15 cellular contexts compared by ENCODE assay signal in genomic region chr9:36138496-36138895, GRCh38. TPM values are rescaled to one million over a fixed set of nuclear protein-coding genes. Genes with fewer than 3 reads are reported as not detected.
DNase-seq lines count a peak whose midpoint lies in the region; ATAC-seq lines count a peak whose summit lies in the region.
"Had no signal": no experiment of that assay in that cellular context is flagged by ENCODE, and none has a peak within 500 bp of the region (broad histone marks: within the 10 kb centered on the region; RNA-seq: fewer than 3 reads in every experiment).

No MANE protein-coding gene starts in this region.

- in situ Hi-C loops in KBM-7 (cut with MboI; ENCODE audit: low pct_unique_long_range_greater_than_20kb, low sequenced_read_pairs), result no loop called here

- no peaks in the 10 kb centered on the region for H3K27me3 ChIP-seq in naive thymus-derived CD4-positive, alpha-beta T cell (ENCODE audit: control insufficient read depth in 2 of 2, insufficient read depth in 2 of 2, low read length in 2 of 2)
- H3K27me3 ChIP-seq: breast epithelium had no signal

- no peak for DNase-seq in activated naive CD4-positive, alpha-beta T cell treated with Interleukin-2 at 50 U/mL for 16 hours
- no peak for DNase-seq in central memory CD8-positive, alpha-beta T cell (ENCODE audit: low spot score in 2 of 2)
- DNase-seq in naive thymus-derived CD4-positive, alpha-beta T cell, result no peak
- DNase-seq in foreskin melanocyte (no peak), KBM-7 (no peak), cerebellar nuclear complex (lab: John Stamatoyannopoulos, UW) (no peak), SHP77 treated with DMSO at 0.1 percent for 48 hours (lab: John Stamatoyannopoulos, UW) (no peak)
- DNase-seq: GDM1, kidney glomerular epithelial cell had no signal

- H3K9me3 ChIP-seq in naive thymus-derived CD4-positive, alpha-beta T cell (ENCODE audit: control insufficient read depth in 2 of 3, low read length in 3 of 3), result no peaks in the 10 kb centered on the region
- H3K9me3 ChIP-seq: breast epithelium, psoas muscle had no signal

- CTCF ChIA-PET in naive thymus-derived CD4-positive, alpha-beta T cell (lab: Charles Lee), result interaction anchor here (0.7 to 1.8 kb wide), 3 partner anchors 26 to 239 kb away, joined by 3 to 4 read pairs (median 4); no protein-coding TSS in a partner anchor

- H3K36me3 ChIP-seq in naive thymus-derived CD4-positive, alpha-beta T cell (ENCODE audit: control insufficient read depth in 2 of 3, insufficient read depth in 3 of 3, low read length in 3 of 3), result no peaks in the 10 kb centered on the region
- H3K36me3 ChIP-seq: breast epithelium had no signal

- no peak for ATAC-seq in central memory CD8-positive, alpha-beta T cell (replicated peaks; ENCODE audit: extremely low read depth, poor library complexity, severe bottlenecking)
- ATAC-seq in naive thymus-derived CD4-positive, alpha-beta T cell, result no peak
- ATAC-seq: Panc1 had no signal

- H3K4me1 ChIP-seq in naive thymus-derived CD4-positive, alpha-beta T cell (ENCODE audit: control insufficient read depth in 2 of 2, insufficient read depth in 2 of 2, low read length in 2 of 2), result peaks cover 61 to 70% of the 10 kb centered on the region in 2 donors

- H3K4me3 Mint-ChIP-seq in activated naive CD4-positive, alpha-beta T cell treated with anti-CD3 and anti-CD28 coated beads, Interleukin-2, amount 50 U/mL, for 24 hours, result peak overlapping the region; percentile 11
- H3K4me3 Mint-ChIP-seq in central memory CD8-positive, alpha-beta T cell, result peak overlapping the region; percentile 100
- peak overlapping the region; percentile 83 to 99 (median 93) for H3K4me3 Mint-ChIP-seq in naive thymus-derived CD4-positive, alpha-beta T cell

- no peak overlapping the region for H3K4me3 ChIP-seq in naive thymus-derived CD4-positive, alpha-beta T cell (ENCODE audit: low read length)
- H3K4me3 ChIP-seq: hepatocyte had no signal

- POLR2A ChIA-PET in naive thymus-derived CD4-positive, alpha-beta T cell (lab: Charles Lee), result interaction anchor here (2.4 kb wide), 1 partner anchor 13 kb away, joined by 11 read pairs; no protein-coding TSS in a partner anchor

- intact Hi-C loops in naive thymus-derived CD4-positive, alpha-beta T cell (cut with micrococcal nuclease), result loop anchor here (5.0 to 10.0 kb wide), 4 partner anchors 36 to 1024 kb away; partner anchors contain the start of genes ATOSB (in 1 of the 2), GNE (in 1 of the 2) and RNF38 (in 1 of the 2)

- peak overlapping the region; percentile 23 for H3K27ac ChIP-seq in naive thymus-derived CD4-positive, alpha-beta T cell (ENCODE audit: low read depth, low read length)
- H3K27ac ChIP-seq: hepatocyte, psoas muscle, SK-N-MC had no signal

- H3K36me3 Mint-ChIP-seq in activated naive CD4-positive, alpha-beta T cell treated with anti-CD3 and anti-CD28 coated beads, Interleukin-2, amount 50 U/mL, for 24 hours, result no peaks in the 10 kb centered on the region
- H3K36me3 Mint-ChIP-seq in central memory CD8-positive, alpha-beta T cell (ENCODE audit: insufficient read depth), result peaks cover 8% of the 10 kb centered on the region
- peaks cover 0 to 28% (median 0%) of the 10 kb centered on the region in 5 donors for H3K36me3 Mint-ChIP-seq in naive thymus-derived CD4-positive, alpha-beta T cell

- no peak overlapping the region for H3K27ac Mint-ChIP-seq in activated naive CD4-positive, alpha-beta T cell treated with anti-CD3 and anti-CD28 coated beads, Interleukin-2, amount 50 U/mL, for 24 hours
- H3K27ac Mint-ChIP-seq in central memory CD8-positive, alpha-beta T cell (ENCODE audit: low read depth), result peak overlapping the region; percentile 99
- H3K27ac Mint-ChIP-seq in naive thymus-derived CD4-positive, alpha-beta T cell, result peak overlapping the region in 6 of 9 donors; percentile 9 to 100 (median 67)

- no peaks in the 10 kb centered on the region for H3K9me3 Mint-ChIP-seq in activated naive CD4-positive, alpha-beta T cell treated with anti-CD3 and anti-CD28 coated beads, Interleukin-2, amount 50 U/mL, for 24 hours
- H3K9me3 Mint-ChIP-seq in central memory CD8-positive, alpha-beta T cell, result no peaks in the 10 kb centered on the region
- H3K9me3 Mint-ChIP-seq in naive thymus-derived CD4-positive, alpha-beta T cell, result no peaks in the 10 kb centered on the region

- H3K27me3 Mint-ChIP-seq in activated naive CD4-positive, alpha-beta T cell treated with anti-CD3 and anti-CD28 coated beads, Interleukin-2, amount 50 U/mL, for 24 hours, result no peaks in the 10 kb centered on the region
- H3K27me3 Mint-ChIP-seq in central memory CD8-positive, alpha-beta T cell, result no peaks in the 10 kb centered on the region
- peaks cover 0 to 27% (median 0%) of the 10 kb centered on the region in 5 donors for H3K27me3 Mint-ChIP-seq in naive thymus-derived CD4-positive, alpha-beta T cell

- peaks cover 70% of the 10 kb centered on the region for H3K4me1 Mint-ChIP-seq in activated naive CD4-positive, alpha-beta T cell treated with anti-CD3 and anti-CD28 coated beads, Interleukin-2, amount 50 U/mL, for 24 hours
- H3K4me1 Mint-ChIP-seq in central memory CD8-positive, alpha-beta T cell, result peaks cover 69% of the 10 kb centered on the region
- H3K4me1 Mint-ChIP-seq in naive thymus-derived CD4-positive, alpha-beta T cell, result peaks cover 63 to 73% (median 70%) of the 10 kb centered on the region in 7 donors

RNA-seq across cellular contexts. Expression of gene GLIPR2, which starts 2.0 kb away (rescaled TPM):
- total RNA-seq in naive thymus-derived CD4-positive, alpha-beta T cell, result 10 to 100 TPM in 3 of 5 experiments, 1 to 10 TPM in 2; 7.7 to 74.7 (median 18.6) TPM
- polyA plus RNA-seq in naive thymus-derived CD4-positive, alpha-beta T cell, result 10 to 100 TPM; 38.8 to 68.6 TPM

RNA-seq across cellular contexts. Expression of gene CCIN, which starts 30.7 kb away (rescaled TPM):
- total RNA-seq in naive thymus-derived CD4-positive, alpha-beta T cell, result 1 to 10 TPM in 1 of 5 experiments, under 1 TPM in 2, not detected in 2; 0.15 to 3.6 (median 0.56) TPM
- under 1 TPM in 1 of 2 donors, not detected in 1; 0.41 TPM for polyA plus RNA-seq in naive thymus-derived CD4-positive, alpha-beta T cell
- total RNA-seq: hepatocyte, psoas muscle had no signal
- polyA plus RNA-seq: hepatocyte had no signal

RNA-seq across cellular contexts. Expression of gene CLTA, which starts 52.2 kb away (rescaled TPM):
- 100 to 1,000 TPM in 1 of 5 experiments, 10 to 100 TPM in 4; 32.2 to 140 (median 69.5) TPM for total RNA-seq in naive thymus-derived CD4-positive, alpha-beta T cell
- polyA plus RNA-seq in naive thymus-derived CD4-positive, alpha-beta T cell, result 100 to 1,000 TPM in 1 of 2 donors, 10 to 100 TPM in 1; 72.0 to 114 TPM

Comparison
In these comparisons a context has a peak if more than half of its experiments do, and no peak if none do; other contexts are left out.
1. H3K4me3 Mint-ChIP-seq: peak in every context shown above with its lines; median percentile 100 in central memory CD8-positive, alpha-beta T cell; 93 in naive thymus-derived CD4-positive, alpha-beta T cell; 11 in activated naive CD4-positive, alpha-beta T cell treated with anti-CD3 and anti-CD28 coated beads, Interleukin-2, amount 50 U/mL, for 24 hours.